8 cellular contexts compared by ENCODE assay signal in the genomic region with DNA sequence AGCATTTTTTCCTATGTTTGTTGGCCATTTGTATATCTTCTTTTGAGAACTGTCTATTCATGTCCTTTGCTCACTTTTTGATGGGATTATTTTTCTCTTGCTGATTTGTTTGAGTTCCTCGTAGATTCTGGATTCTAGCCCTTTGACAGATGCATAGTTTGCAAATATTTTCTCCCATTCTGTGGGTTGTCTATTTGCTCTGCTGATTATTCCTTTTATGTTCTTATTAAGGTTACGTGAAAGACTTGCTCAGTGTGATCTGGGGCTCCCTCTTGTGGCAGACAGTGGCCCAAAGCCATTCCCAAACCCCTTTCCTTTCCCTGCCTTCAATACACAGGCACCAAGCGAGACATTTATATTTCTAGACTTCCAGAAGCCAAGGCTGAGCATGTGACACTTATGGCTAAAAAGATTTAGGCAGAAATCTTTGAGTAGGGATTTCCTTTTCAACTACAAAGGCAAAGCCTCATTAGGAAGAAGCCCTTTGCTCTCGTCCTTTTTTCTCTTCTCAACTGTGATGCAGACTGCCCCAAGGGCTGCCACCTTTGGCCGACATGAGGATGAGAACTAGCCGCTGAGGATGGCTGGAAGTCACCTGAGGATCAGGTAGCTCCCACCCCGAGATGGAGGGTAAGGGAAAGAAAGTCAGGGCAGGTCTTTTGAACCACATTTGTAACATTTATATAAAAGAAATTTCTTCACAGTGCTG. TPM values are rescaled to one million over a fixed set of nuclear protein-coding genes. Genes with fewer than 3 reads are reported as not detected.
DNase-seq lines count a peak whose midpoint lies in the region; ATAC-seq and TF ChIP-seq lines count a peak whose summit lies in the region.

No MANE protein-coding gene starts in this region.

- no peak overlapping the region for H3K4me3 ChIP-seq in lower leg skin (ENCODE audit: low read depth, poor library complexity, severe bottlenecking)

- peak in 1 of 3 donors; percentile 36 for TF ChIP-seq CTCF in lower leg skin (IDR thresholded peaks at IDR 0.05)

- H3K9me3 Mint-ChIP-seq in activated CD4-positive, alpha-beta T cell treated with anti-CD3 and anti-CD28 coated beads for 36 hours (ENCODE audit: low read depth): no peaks in the 10 kb centered on the region

- H3K4me1 Mint-ChIP-seq in activated CD4-positive, alpha-beta T cell treated with anti-CD3 and anti-CD28 coated beads for 36 hours: peaks cover 55% of the 10 kb centered on the region

- no peak for TF ChIP-seq POLR2A in lower leg skin (IDR thresholded peaks at IDR 0.05)

- intact Hi-C loops in activated CD4-positive, alpha-beta T cell treated with anti-CD3 and anti-CD28 coated beads for 36 hours (cut with DNase I, micrococcal nuclease): loop anchor here (1.0 to 5.0 kb wide), 4 partner anchors 22 to 588 kb away; no protein-coding TSS in a partner anchor
- intact Hi-C loops in lower leg skin (cut with DNase I; ENCODE audit: low total_unique reads): loop anchor here (5.0 kb wide), 1 partner anchor 598 kb away; no protein-coding TSS in a partner anchor

- H3K4me3 Mint-ChIP-seq in activated CD4-positive, alpha-beta T cell treated with anti-CD3 and anti-CD28 coated beads for 36 hours: no peak overlapping the region

- H3K27me3 Mint-ChIP-seq in activated CD4-positive, alpha-beta T cell treated with anti-CD3 and anti-CD28 coated beads for 36 hours: peaks cover 1% of the 10 kb centered on the region

- ATAC-seq in activated CD4-positive, alpha-beta T cell treated with anti-CD3 and anti-CD28 coated beads for 36 hours: no peak

- no peaks in the 10 kb centered on the region for H3K36me3 Mint-ChIP-seq in activated CD4-positive, alpha-beta T cell treated with anti-CD3 and anti-CD28 coated beads for 36 hours (ENCODE audit: low read depth)

- WGBS in lower leg skin, 2 donors: 13 to 18% methylated on average over 7 of the region's 7 CpGs

- DNase-seq in NCI-H345 (lab: John Stamatoyannopoulos, UW): peak; percentile 12
- DNase-seq in NCI-H345 treated with DMSO at 0.1 percent for 48 hours (lab: John Stamatoyannopoulos, UW; ENCODE audit: unreplicated experiment): no peak
- DNase-seq in NCI-H146 (lab: John Stamatoyannopoulos, UW): peak; percentile 83
- peak; percentile 77 for DNase-seq in activated CD4-positive, alpha-beta T cell treated with anti-CD3 and anti-CD28 coated beads for 36 hours
- DNase-seq in dedifferentiated amniotic fluid mesenchymal stem cell (ENCODE audit: extremely low spot score): peak; percentile 75
- DNase-seq in lower leg skin (ENCODE audit: low spot score in 2 of 2): peak; percentile 60 to 90
- peak; percentile 47 for DNase-seq in stimulated activated CD8-positive, alpha-beta memory T cell treated with anti-CD3 and anti-CD28 coated beads, Interleukin-12 subunit alpha, Interleukin-12 subunit beta, amount 100 ng/mL, for 1 hour (ENCODE audit: low read depth)
- no peak for DNase-seq in mesenteric fat pad (ENCODE audit: low spot score)

- CTCF ChIA-PET in activated CD4-positive, alpha-beta T cell treated with anti-CD3 and anti-CD28 coated beads for 36 hours (lab: Charles Lee): interaction anchor here (0.6 to 5.0 kb wide), 6 partner anchors 9 to 66 kb away, joined by 3 to 37 read pairs (median 5); no protein-coding TSS in a partner anchor

- H3K27ac Mint-ChIP-seq in activated CD4-positive, alpha-beta T cell treated with anti-CD3 and anti-CD28 coated beads for 36 hours: no peak overlapping the region

- POLR2A ChIA-PET in activated CD4-positive, alpha-beta T cell treated with anti-CD3 and anti-CD28 coated beads for 36 hours (lab: Charles Lee): no interaction called here

RNA-seq across cellular contexts. Expression of a gene that starts 23.6 kb away (rescaled TPM):
- total RNA-seq in activated CD4-positive, alpha-beta T cell treated with anti-CD3 and anti-CD28 coated beads for 36 hours: not detected
- total RNA-seq in lower leg skin (1 to 10 TPM in 2 of 4 donors, under 1 TPM in 2; 0.34 to 2.8 (median 1.5) TPM), mesenteric fat pad (0.35 TPM)

Comparison
In these comparisons a context has a peak if more than half of its experiments do, and no peak if none do; other contexts are left out.
1. DNase-seq: peak in NCI-H345 (single experiment), NCI-H146 (single experiment), activated CD4-positive, alpha-beta T cell treated with anti-CD3 and anti-CD28 coated beads for 36 hours (single experiment), dedifferentiated amniotic fluid mesenchymal stem cell (single experiment), lower leg skin (2 of 2) and stimulated activated CD8-positive, alpha-beta memory T cell treated with anti-CD3 and anti-CD28 coated beads, Interleukin-12 subunit alpha, Interleukin-12 subunit beta, amount 100 ng/mL, for 1 hour (single experiment); none in NCI-H345 treated with DMSO at 0.1 percent for 48 hours (single experiment) and mesenteric fat pad (single experiment).